In the genomic region with DNA sequence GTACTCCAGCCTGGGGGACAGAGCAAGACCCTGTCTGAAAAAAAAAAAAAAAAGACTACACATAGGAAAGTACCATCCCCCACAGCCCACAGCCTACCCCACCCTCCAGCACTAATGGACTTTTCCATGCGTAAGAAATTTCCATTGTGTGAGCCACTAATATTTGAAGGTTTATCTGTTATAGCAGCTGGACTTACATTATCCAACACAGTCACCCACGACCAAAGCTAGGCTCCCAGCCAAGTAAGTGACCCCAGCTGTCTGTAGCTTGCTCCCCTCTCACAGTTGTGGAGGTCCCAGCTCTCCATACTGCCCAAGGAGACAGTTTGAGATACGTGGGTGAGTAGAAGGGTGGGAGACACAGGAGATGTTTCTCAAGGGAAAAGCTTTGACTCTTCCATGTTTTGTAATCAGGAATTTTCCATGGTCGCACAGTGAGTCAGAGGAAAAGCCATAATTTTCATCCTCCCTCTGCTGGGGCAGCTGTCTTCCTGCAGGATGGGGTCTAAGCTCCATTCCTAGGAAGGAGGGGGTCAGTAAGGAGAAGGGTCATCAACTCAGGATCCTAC, we compare ENCODE assay signal across 15 cellular contexts. TPM values are rescaled to one million over a fixed set of nuclear protein-coding genes. Genes with fewer than 3 reads are reported as not detected.
DNase-seq lines count a peak whose midpoint lies in the region; ATAC-seq, FAIRE-seq and TF ChIP-seq lines count a peak whose summit lies in the region.
"Had no signal": no experiment of that assay in that cellular context is flagged by ENCODE, and none has a peak within 500 bp of the region (broad histone marks: within the 10 kb centered on the region; RNA-seq: fewer than 3 reads in every experiment).

No MANE protein-coding gene starts in this region.

- H4K91ac ChIP-seq in H1 (replicated peaks; ENCODE audit: insufficient read length, low read length) = no peak overlapping the region

- POLR2A ChIA-PET in H1 (lab: Charles Lee; ENCODE audit: partially characterized antibody) = interaction anchor here (0.7 kb wide), 1 partner anchor 323 kb away, joined by 3 read pairs; no protein-coding TSS in a partner anchor
- POLR2A ChIA-PET in naive thymus-derived CD8-positive, alpha-beta T cell (lab: Charles Lee) = no interaction called here

- H3K4me1 Mint-ChIP-seq in naive thymus-derived CD8-positive, alpha-beta T cell = peaks cover 3 to 14% (median 9%) of the 10 kb centered on the region in 4 donors

- H3K4me3 Mint-ChIP-seq in naive thymus-derived CD8-positive, alpha-beta T cell = no peak overlapping the region
- H3K4me3 Mint-ChIP-seq: CD4-positive, CD25-positive, alpha-beta regulatory T cell; stimulated activated naive CD8-positive, alpha-beta T cell treated with anti-CD3 and anti-CD28 coated beads, Interleukin-15, Interleukin-2, amounts not matched to agents 100 ng/mL and 50 ng/mL, for 24 hours had no signal

- no peak overlapping the region for H3K27ac ChIP-seq in H1 (ENCODE audit: low read depth, low read length)
- H3K27ac ChIP-seq: epithelial cell of prostate had no signal

- no peak overlapping the region for H3K14ac ChIP-seq in H1 (ENCODE audit: insufficient read length)

- peak; percentile 47 for DNase-seq in AG08395 (ENCODE audit: low spot score)
- DNase-seq in NCI-H226 = peak; percentile 52
- DNase-seq in H1 (ENCODE audit: low read depth in 1 of 2, low spot score in 2 of 2) = no peak
- peak; percentile 84 for DNase-seq in myocyte (ENCODE audit: low read depth)
- DNase-seq in SKM-1 treated with dmso at 0.1 percent for 144 hours (lab: John Stamatoyannopoulos, UW; ENCODE audit: unreplicated experiment) = no peak
- no peak for DNase-seq in naive thymus-derived CD8-positive, alpha-beta T cell
- DNase-seq: left cardiac atrium; NCI-H1105; stimulated activated CD4-positive, alpha-beta T cell treated with anti-CD3 and anti-CD28 coated beads, Interleukin-1b, Interleukin-23, amount 100 ng/mL, for 48 hours had no signal

- TF ChIP-seq CTCF in H1 (IDR thresholded peaks at IDR 0.05; ENCODE audit: control extremely low read depth in 1 of 3, insufficient read depth in 1 of 3, low read depth in 1 of 3, low read length in 3 of 3) = no peak

- no peaks in the 10 kb centered on the region for H3K4me1 ChIP-seq in H1 (replicated peaks in 1 of 4; ENCODE audit: control insufficient read depth in 3 of 4, insufficient read depth in 4 of 4, low read length in 3 of 4)

- H2BK20ac ChIP-seq in H1 (ENCODE audit: low read length) = no peak overlapping the region

- H3K27ac Mint-ChIP-seq in naive thymus-derived CD8-positive, alpha-beta T cell = no peak overlapping the region
- H3K27ac Mint-ChIP-seq: CD4-positive, CD25-positive, alpha-beta regulatory T cell had no signal

- no peaks in the 10 kb centered on the region for H3K9me3 ChIP-seq in H1 (ENCODE audit: insufficient read depth in 2 of 2, low read depth in 1 of 2, low read length in 1 of 2)

- 0 out of 2 replicates have a peak overlapping the region, but pooled peaks have one; percentile 27 for H2AFZ ChIP-seq in H1 (ENCODE audit: low read length)

- H3K4me2 ChIP-seq in H1 (ENCODE audit: insufficient read depth in 1 of 2, low read depth in 2 of 2, low read length in 2 of 2) = no peak overlapping the region

- no peak overlapping the region for H3K23ac ChIP-seq in H1 (ENCODE audit: insufficient read length)

- H2BK5ac ChIP-seq in H1 (ENCODE audit: low read depth, low read length) = no peak overlapping the region

- no peak overlapping the region for H3K18ac ChIP-seq in H1 (ENCODE audit: extremely low read depth, low read length)

- H3K36me3 Mint-ChIP-seq in naive thymus-derived CD8-positive, alpha-beta T cell = peaks cover 0 to 3% (median 0%) of the 10 kb centered on the region in 3 donors
- H3K36me3 Mint-ChIP-seq: CD4-positive, CD25-positive, alpha-beta regulatory T cell had no signal

- no peak overlapping the region for H2AK5ac ChIP-seq in H1 (ENCODE audit: low read depth, low read length)

- no peak overlapping the region for H3K4me3 ChIP-seq in H1 (ENCODE audit: extremely low read depth in 1 of 4, insufficient read depth in 2 of 4, low read depth in 3 of 4, low read length in 4 of 4)

- no peaks in the 10 kb centered on the region for H3K79me2 ChIP-seq in H1 (ENCODE audit: control insufficient read depth in 1 of 2, insufficient read depth in 2 of 2, low read length in 2 of 2)

- H3K36me3 ChIP-seq in H1 (ENCODE audit: control insufficient read depth in 2 of 4, insufficient read depth in 4 of 4, low read length in 3 of 4) = no peaks in the 10 kb centered on the region

- H4K5ac ChIP-seq in H1 (ENCODE audit: insufficient read length, low read depth, low read length) = no peak overlapping the region

- 94% methylated on average over 4 of the region's 4 CpGs; no CpG with 5 or more reads in 1 of the 2 experiments for WGBS in H1 (ENCODE audit: extremely low coverage in 1 of 2, insufficient coverage in 1 of 2, insufficient read length in 1 of 2, insufficient replicate concordance in 2 of 2, low coverage in 1 of 2, low lambda C conversion rate in 2 of 2, missing lambda C conversion rate in 1 of 2), 2 experiments

- H3K79me1 ChIP-seq in H1 (ENCODE audit: low read depth, low read length) = no peaks in the 10 kb centered on the region

- no peak for FAIRE-seq in H1 (lab: Jason Lieb, UNC)

- H3K23me2 ChIP-seq in H1 (ENCODE audit: low read depth, low read length) = no peaks in the 10 kb centered on the region

- peaks cover 0 to 3% (median 0%) of the 10 kb centered on the region in 5 donors for H3K27me3 Mint-ChIP-seq in naive thymus-derived CD8-positive, alpha-beta T cell
- H3K27me3 Mint-ChIP-seq: stimulated activated naive CD8-positive, alpha-beta T cell treated with anti-CD3 and anti-CD28 coated beads, Interleukin-15, Interleukin-2, amounts not matched to agents 100 ng/mL and 50 ng/mL, for 24 hours had no signal

- H3K4ac ChIP-seq in H1 (replicated peaks; ENCODE audit: insufficient read length, low read depth, low read length) = no peak overlapping the region

- H3K9ac ChIP-seq in H1 (replicated peaks in 1 of 4; ENCODE audit: extremely low read depth in 1 of 4, low read depth in 3 of 4, low read length in 3 of 4) = no peak overlapping the region

- no peaks in the 10 kb centered on the region for H4K20me1 ChIP-seq in H1 (replicated peaks in 1 of 2; ENCODE audit: control insufficient read depth in 1 of 2, insufficient read depth in 2 of 2, low read length in 2 of 2)

- TF ChIP-seq RAD21 in H1 (IDR thresholded peaks at IDR 0.05 in 1 of 2, conservative IDR thresholded peaks at IDR 0.05 in 1 of 2; ENCODE audit: low read depth in 2 of 2, low read length in 2 of 2) = no peak

- H3K27me3 ChIP-seq in H1 (replicated peaks in 1 of 4; ENCODE audit: control insufficient read depth in 3 of 4, extremely low read depth in 1 of 4, insufficient read depth in 3 of 4, low read length in 3 of 4) = no peaks in the 10 kb centered on the region

- H2BK120ac ChIP-seq in H1 (replicated peaks; ENCODE audit: low read depth, low read length) = no peak overlapping the region

- no peak for TF ChIP-seq POLR2A in H1 (IDR thresholded peaks at IDR 0.05; ENCODE audit: control extremely low read depth in 1 of 2, low read depth in 2 of 2, low read length in 2 of 2)

- no peak for ATAC-seq in GM21619 (IDR thresholded peaks at IDR 0.05; ENCODE audit: unreplicated experiment)
- ATAC-seq in GM21786 (IDR thresholded peaks at IDR 0.05; ENCODE audit: unreplicated experiment) = no peak
- ATAC-seq in naive thymus-derived CD8-positive, alpha-beta T cell = no peak

- no peak overlapping the region for H4K8ac ChIP-seq in H1 (ENCODE audit: extremely low read depth, insufficient read depth, low read length)

- no peak overlapping the region for H2BK15ac ChIP-seq in H1 (ENCODE audit: low read length)

- CTCF ChIA-PET in H1 (lab: Charles Lee; ENCODE audit: partially characterized antibody) = interaction anchor here (0.9 to 3.0 kb wide), 16 partner anchors 10 to 402 kb away, joined by 3 to 30 read pairs (median 4); no protein-coding TSS in a partner anchor

- TF ChIP-seq EP300 in H1 (IDR thresholded peaks at IDR 0.05; ENCODE audit: borderline replicate concordance in 1 of 2, low read depth in 2 of 2, low read length in 2 of 2) = no peak

- H3K56ac ChIP-seq in H1 (replicated peaks; ENCODE audit: insufficient read length, low read depth, low read length) = no peak overlapping the region

- peaks cover 0 to 3% (median 0%) of the 10 kb centered on the region in 9 donors for H3K9me3 Mint-ChIP-seq in naive thymus-derived CD8-positive, alpha-beta T cell
- H3K9me3 Mint-ChIP-seq: CD4-positive, CD25-positive, alpha-beta regulatory T cell; stimulated activated naive CD8-positive, alpha-beta T cell treated with anti-CD3 and anti-CD28 coated beads, Interleukin-15, Interleukin-2, amounts not matched to agents 100 ng/mL and 50 ng/mL, for 24 hours had no signal

- H2BK12ac ChIP-seq in H1 (ENCODE audit: low read depth, low read length) = no peak overlapping the region

TF ChIP-seq in H1, 55 proteins besides CTCF, POLR2A, EP300 and RAD21 (continues in another document):
- no peak for TF ChIP-seq CEBPB (IDR thresholded peaks at IDR 0.05; ENCODE audit: low read depth, low read length)
- TF ChIP-seq SP4 (IDR thresholded peaks at IDR 0.05; ENCODE audit: low read length) = no peak
- no peak for TF ChIP-seq NRF1 (IDR thresholded peaks at IDR 0.05; ENCODE audit: low read depth, low read length)
- TF ChIP-seq HDAC6 (IDR thresholded peaks at IDR 0.05; ENCODE audit: low read depth, low read length) = no peak
- no peak for TF ChIP-seq MAFK (IDR thresholded peaks at IDR 0.05; ENCODE audit: low read depth, low read length)
- TF ChIP-seq EZH2 (IDR thresholded peaks at IDR 0.05; ENCODE audit: low read depth, low read length, severe bottlenecking) = no peak
- no peak for TF ChIP-seq TCF12 (IDR thresholded peaks at IDR 0.05; ENCODE audit: low read depth, low read length)
- TF ChIP-seq KDM4A (IDR thresholded peaks at IDR 0.05; ENCODE audit: low read depth, low read length, severe bottlenecking) = no peak
- TF ChIP-seq SUZ12 (IDR thresholded peaks at IDR 0.05; ENCODE audit: low read length) = no peak
- TF ChIP-seq CREB1 (IDR thresholded peaks at IDR 0.05) = no peak
- no peak for TF ChIP-seq HDAC2 (IDR thresholded peaks at IDR 0.05; ENCODE audit: borderline replicate concordance in 1 of 2, low read depth in 2 of 2, low read length in 2 of 2)

RNA-seq across cellular contexts. Expression of gene CAV1, which starts 57.4 kb away (rescaled TPM):
- total RNA-seq in H1 (2021; fragmentation: NEBNext Ultra II Directional; extraction: Animal tissue kit (Norgen Biotek cat#: 25700)) = 21.8 and 22.8 TPM in 2 replicates
- 16.3 and 19.2 TPM in 2 replicates for polyA plus RNA-seq in H1 (2011; rRNA removed)
- polyA plus RNA-seq in H1 (2011; cell fraction: cytosol; rRNA removed) = 13.6 TPM
- polyA plus RNA-seq in H1 (2011; cell fraction: nucleus; rRNA removed) = 11.5 TPM
- 6.4 to 9.2 TPM (median 7.0 TPM) in 4 replicates for polyA plus RNA-seq in H1 (2012, experiment 1 of 2)
- 2.5 TPM for polyA plus RNA-seq in H1 (2012, experiment 2 of 2)
- 31.4 TPM for polyA plus RNA-seq in H1 (2013, experiment 1 of 2)
- 38.8 TPM for polyA plus RNA-seq in H1 (2013, experiment 2 of 2)
- 22.0 and 22.1 TPM in 2 replicates for polyA minus RNA-seq in H1 (2011; rRNA and poly(A)+ RNA removed)
- polyA minus RNA-seq in H1 (2011; cell fraction: cytosol; rRNA and poly(A)+ RNA removed) = 2.6 TPM
- polyA minus RNA-seq in H1 (2011; cell fraction: nucleus; rRNA and poly(A)+ RNA removed) = 11.8 TPM
- 213 and 259 TPM in 2 replicates for total RNA-seq in myocyte
- 443 TPM for polyA plus RNA-seq in myocyte (2012)
- not detected for total RNA-seq in naive thymus-derived CD8-positive, alpha-beta T cell
- not detected for polyA plus RNA-seq in naive thymus-derived CD8-positive, alpha-beta T cell
- total RNA-seq: CD4-positive, CD25-positive, alpha-beta regulatory T cell; T-helper 2 cell treated with Interferon-gamma antibody and Interleukin-4, amounts not matched to agents 100 ng/mL and 5 ng/mL, for 36 hours had no signal

Comparison
In these comparisons a context has a peak if more than half of its experiments do, and no peak if none do; other contexts are left out.
1. DNase-seq: peak in AG08395 (single experiment), NCI-H226 (single experiment) and myocyte (single experiment); none in H1 (0 of 2), SKM-1 treated with dmso at 0.1 percent for 144 hours (single experiment) and naive thymus-derived CD8-positive, alpha-beta T cell (0 of 10).
2. RNA of gene CAV1, which starts 57.4 kb away (total RNA-seq): 213 to 259 TPM in myocyte and 21.8 to 22.8 TPM in H1; not detected in naive thymus-derived CD8-positive, alpha-beta T cell; every median in the first group is over 10 times any median in the second.